ENCODE assay signal across 22 cellular contexts in genomic region chr12:19398376-19399363, GRCh38.
"Had no signal": no experiment of that assay in that cellular context is flagged by ENCODE, and none has a peak within 500 bp of the region (broad histone marks: within the 10 kb centered on the region; RNA-seq: fewer than 3 reads in every experiment).

No MANE protein-coding gene starts in this region.

- H3K27ac ChIP-seq: foreskin keratinocyte, left lung, stomach, uterus had no signal

- ATAC-seq: activated naive CD8-positive, alpha-beta T cell treated with anti-CD3 and anti-CD28 coated beads, Interleukin-2, amount 50 U/mL, for 24 hours; activated T-cell treated with anti-CD3 and anti-CD28 coated beads, Interleukin-2, amount 50 U/mL, for 72 hours; left lung; natural killer cell had no signal

- DNase-seq: activated CD4-positive, alpha-beta memory T cell treated with anti-CD3 and anti-CD28 coated beads for 36 hours; activated CD4-positive, alpha-beta T cell treated with anti-CD3 and anti-CD28 coated beads for 48 hours; activated CD4-positive, CD25-positive, alpha-beta regulatory T cell; activated gamma-delta T cell; activated naive CD4-positive, alpha-beta T cell treated with anti-CD3 and anti-CD28 coated beads, Interleukin-2, amount 50 U/mL, for 16 hours; activated naive CD8-positive, alpha-beta T cell treated with anti-CD3 and anti-CD28 coated beads, Interleukin-2, amount 50 U/mL, for 24 hours; activated T-cell treated with anti-CD3 and anti-CD28 coated beads, Interleukin-2, amount 50 U/mL, for 72 hours; anterior cingulate cortex; caudate nucleus; dermis blood vessel endothelial cell; effector CD8-positive, alpha-beta T cell; foreskin keratinocyte; left lung; mammary epithelial cell; midbrain; natural killer cell; retina; stimulated activated CD4-positive, alpha-beta T cell treated with anti-CD3 and anti-CD28 coated beads, Interleukin-1b, Interleukin-23, amount 100 ng/mL, for 48 hours; stomach; T1000; trophoblast cell; uterus had no signal

- H3K27me3 ChIP-seq: foreskin keratinocyte, left lung, stomach, uterus had no signal

- H3K4me1 ChIP-seq: left lung, uterus had no signal

- H3K9me3 ChIP-seq: left lung, stomach, uterus had no signal

- H3K4me3 ChIP-seq: left lung, stomach, uterus had no signal

- H3K36me3 ChIP-seq: left lung, stomach, uterus had no signal
